ENCODE assay signal across 1 cellular context in genomic region chr3:149224736-149225594, GRCh38.
TF ChIP-seq lines count a peak whose summit lies in the region.

No MANE protein-coding gene starts in this region.

TF ChIP-seq in K562, 482 proteins besides CTCF, POLR2A, EP300 and RAD21 (continued from another document):
- TF ChIP-seq HINFP (tag; conservative IDR thresholded peaks at IDR 0.05; ENCODE audit: low read depth) (no peak), NFXL1 (CRISPR knock-in tag; IDR thresholded peaks at IDR 0.05) (no peak), PTRF (tag; IDR thresholded peaks at IDR 0.05) (no peak), MNT (conservative IDR thresholded peaks at IDR 0.05) (peak; percentile 24 to 45; a peak in 1 of 4 replicates), PCBP1 (IDR thresholded peaks at IDR 0.05; ENCODE audit: low read depth, low read length, poor library complexity, severe bottlenecking) (no peak), ZNF274 (IDR thresholded peaks at IDR 0.05; ENCODE audit: borderline replicate concordance, low read depth, low read length) (no peak), POU5F1 (IDR thresholded peaks at IDR 0.05; ENCODE audit: borderline replicate concordance, low read depth, low read length, partially characterized antibody) (no peak), SMARCB1 (IDR thresholded peaks at IDR 0.05; ENCODE audit: insufficient read length, low read depth) (no peak), ZNF586 (CRISPR knock-in tag; conservative IDR thresholded peaks at IDR 0.05) (no peak), ZNF212 (CRISPR knock-in tag; IDR thresholded peaks at IDR 0.05) (no peak), ZFP30 (CRISPR knock-in tag; IDR thresholded peaks at IDR 0.05; ENCODE audit: borderline replicate concordance) (no peak), SAFB2 (IDR thresholded peaks at IDR 0.05; ENCODE audit: borderline replicate concordance, low read depth, low read length, severe bottlenecking) (no peak), ZNF395 (CRISPR knock-in tag; IDR thresholded peaks at IDR 0.05) (no peak), CEBPG (CRISPR knock-in tag; IDR thresholded peaks at IDR 0.05) (peak; percentile 70), CEBPG (tag; conservative IDR thresholded peaks at IDR 0.05 in 1 of 2, IDR thresholded peaks at IDR 0.05 in 1 of 2) (peak; percentile 88 to 93), GATA2 (CRISPR knock-in tag; IDR thresholded peaks at IDR 0.05) (peak; percentile 10; the same call in 1 of the 2 replicates), ZBTB7A (IDR thresholded peaks at IDR 0.05; ENCODE audit: borderline replicate concordance, control insufficient read depth, low read depth, low read length) (no peak), SRSF1 (IDR thresholded peaks at IDR 0.05; ENCODE audit: low read depth, low read length) (no peak), SOX6 (IDR thresholded peaks at IDR 0.05) (no peak; the same call in 1 of the 2 replicates), MBD1 (CRISPR knock-in tag; IDR thresholded peaks at IDR 0.05) (no peak), SMAD3 (CRISPR knock-in tag; conservative IDR thresholded peaks at IDR 0.05) (no peak), TRIM24 (IDR thresholded peaks at IDR 0.05) (peak in 1 of 2 experiments; percentile 64; a peak in 2 of 4 replicates), PKNOX1 (IDR thresholded peaks at IDR 0.05) (peak; percentile 31; the same call in 1 of the 2 replicates), ZNF518B (CRISPR knock-in tag; IDR thresholded peaks at IDR 0.05) (no peak), KAT2B (IDR thresholded peaks at IDR 0.05; ENCODE audit: low read depth, low read length) (no peak), ESRRA (IDR thresholded peaks at IDR 0.05; ENCODE audit: borderline replicate concordance, low read depth) (no peak), GTF2B (IDR thresholded peaks at IDR 0.05; ENCODE audit: extremely low read depth, insufficient read length) (no peak), DEAF1 (CRISPR knock-in tag; IDR thresholded peaks at IDR 0.05) (no peak), CEBPB (tag; IDR thresholded peaks at IDR 0.05) (peak; percentile 96), C11orf30 (IDR thresholded peaks at IDR 0.05; ENCODE audit: low read depth) (peak; percentile 65), MECOM (CRISPR knock-in tag; IDR thresholded peaks at IDR 0.05) (no peak), MAFK (IDR thresholded peaks at IDR 0.05; ENCODE audit: low read length) (peak; percentile 28; the same call in 1 of the 2 replicates), BACH1 (tag; IDR thresholded peaks at IDR 0.05) (no peak), SAP30 (IDR thresholded peaks at IDR 0.05; ENCODE audit: borderline replicate concordance, insufficient read depth, low read depth, low read length, poor library complexity, severe bottlenecking) (no peak), CXXC5 (CRISPR knock-in tag; IDR thresholded peaks at IDR 0.05) (no peak), ZNF121 (CRISPR knock-in tag; conservative IDR thresholded peaks at IDR 0.05) (no peak), ZFX (CRISPR knock-in tag; IDR thresholded peaks at IDR 0.05) (no peak), HDGF (IDR thresholded peaks at IDR 0.05) (no peak), FOXP4 (CRISPR knock-in tag; IDR thresholded peaks at IDR 0.05; ENCODE audit: borderline replicate concordance) (no peak), LCOR (CRISPR knock-in tag; IDR thresholded peaks at IDR 0.05) (0 out of 2 replicates have a peak, but pooled peaks have one; percentile 30), PHB (CRISPR knock-in tag; IDR thresholded peaks at IDR 0.05) (no peak), TAF9B (IDR thresholded peaks at IDR 0.05; ENCODE audit: partially characterized antibody) (no peak), ZNF197 (CRISPR knock-in tag; IDR thresholded peaks at IDR 0.05; ENCODE audit: low read depth) (no peak), SNAPC5 (CRISPR knock-in tag; IDR thresholded peaks at IDR 0.05) (no peak), UBTF (IDR thresholded peaks at IDR 0.05; ENCODE audit: borderline replicate concordance in 1 of 2, low read depth in 2 of 2, low read length in 2 of 2) (no peak), ZNF384 (IDR thresholded peaks at IDR 0.05; ENCODE audit: low read depth, low read length) (no peak)
